ENCODE assay signal across 21 cellular contexts in the genomic region with DNA sequence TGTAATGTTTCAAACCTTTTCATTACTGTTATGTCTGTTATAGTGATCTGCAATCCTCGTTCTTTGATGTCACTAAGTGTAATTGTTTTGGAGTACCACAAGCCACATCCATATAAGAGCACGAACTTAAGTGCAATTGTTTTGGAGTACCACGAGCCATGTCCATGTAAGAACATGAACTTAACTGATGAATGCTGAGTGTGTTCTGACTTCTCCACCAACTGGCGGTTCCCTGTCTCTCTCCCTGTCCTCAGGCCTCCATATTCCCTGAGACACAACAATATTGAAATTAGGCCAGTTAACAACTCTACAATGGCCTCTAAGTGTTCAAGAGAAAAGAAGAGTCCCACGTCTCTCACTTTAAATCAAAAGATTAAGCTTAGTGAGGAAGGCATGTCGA. TPM values are rescaled to one million over a fixed set of nuclear protein-coding genes. Genes with fewer than 3 reads are reported as not detected.
DNase-seq lines count a peak whose midpoint lies in the region; ATAC-seq and TF ChIP-seq lines count a peak whose summit lies in the region.
"Had no signal": no experiment of that assay in that cellular context is flagged by ENCODE, and none has a peak within 500 bp of the region (broad histone marks: within the 10 kb centered on the region; RNA-seq: fewer than 3 reads in every experiment).

No MANE protein-coding gene starts in this region.

- no peak overlapping the region for H3K27ac ChIP-seq in HCT116 (ENCODE audit: low read depth, low read length)
- H3K27ac ChIP-seq in CD4-positive, alpha-beta T cell (ENCODE audit: low read depth, low read length) = no peak overlapping the region
- H3K27ac ChIP-seq: esophagus squamous epithelium, PC-9, tibial artery had no signal

- no peak for TF ChIP-seq POLR2A in HCT116 (IDR thresholded peaks at IDR 0.05; ENCODE audit: borderline replicate concordance, extremely low read depth, insufficient read depth, insufficient read length)

- TF ChIP-seq CTCF in HCT116 (IDR thresholded peaks at IDR 0.05 in 2 of 3, conservative IDR thresholded peaks at IDR 0.05 in 1 of 3; ENCODE audit: borderline replicate concordance in 1 of 3, insufficient read depth in 1 of 3, low read depth in 2 of 3, low read length in 2 of 3) (0 out of 6 replicates have a peak, but pooled peaks of 1 of the 3 experiments have one; percentile 25), epithelial cell of proximal tubule (conservative IDR thresholded peaks at IDR 0.05; ENCODE audit: low read depth, low read length) (peak; percentile 32), osteocyte (IDR thresholded peaks at IDR 0.05) (peak; percentile 12)
- TF ChIP-seq CTCF in CD4-positive, alpha-beta T cell (IDR thresholded peaks at IDR 0.05) = no peak

- CTCF ChIA-PET in HCT116 (lab: Charles Lee) = no interaction called here
- CTCF ChIA-PET in CD4-positive, alpha-beta T cell (lab: Charles Lee) = no interaction called here

- POLR2A ChIA-PET in HCT116 (lab: Charles Lee) = no interaction called here
- POLR2A ChIA-PET in CD4-positive, alpha-beta T cell (lab: Charles Lee) = no interaction called here

- H3K9me2 ChIP-seq in HCT116 (ENCODE audit: insufficient read depth) = no peaks in the 10 kb centered on the region

- H3K9me3 ChIP-seq in HCT116 (ENCODE audit: control insufficient read depth in 1 of 2, insufficient read depth in 1 of 2, low read depth in 1 of 2, low read length in 2 of 2) = no peaks in the 10 kb centered on the region
- H3K9me3 ChIP-seq in CD4-positive, alpha-beta T cell (ENCODE audit: control insufficient read depth, low read length) = no peaks in the 10 kb centered on the region
- H3K9me3 ChIP-seq: esophagus squamous epithelium, tibial artery had no signal

- H3K4me3 Mint-ChIP-seq in osteocyte (ENCODE audit: unreplicated experiment) = no peak overlapping the region
- H3K4me3 Mint-ChIP-seq in CD4-positive, alpha-beta T cell = no peak overlapping the region
- H3K4me3 Mint-ChIP-seq: brain; mesothelial cell of epicardium; neural crest cell; stimulated activated memory B cell treated with anti-CD40 and anti-IgM and Interleukin-4, amounts not matched to agents 10 μg/mL and 1 μg/mL and 100 μg/mL, for 72 hours had no signal

- H3K79me2 ChIP-seq in HCT116 (ENCODE audit: insufficient read depth, low read length) = no peaks in the 10 kb centered on the region

- H3K4me1 ChIP-seq in HCT116 (ENCODE audit: control insufficient read depth in 1 of 2, insufficient read depth in 2 of 2, low read length in 2 of 2) = no peaks in the 10 kb centered on the region
- H3K4me1 ChIP-seq: esophagus squamous epithelium, tibial artery had no signal

- H3K27ac Mint-ChIP-seq in osteocyte (ENCODE audit: unreplicated experiment) = no peak overlapping the region
- H3K27ac Mint-ChIP-seq in CD4-positive, alpha-beta T cell = no peak overlapping the region
- H3K27ac Mint-ChIP-seq: brain; mesothelial cell of epicardium; stimulated activated memory B cell treated with anti-CD40 and anti-IgM and Interleukin-4, amounts not matched to agents 10 μg/mL and 1 μg/mL and 100 μg/mL, for 72 hours had no signal

- RAD21 ChIA-PET in HCT116 (lab: Charles Lee; ENCODE audit: low non-redundant PET in 1 of 2, low total read pairs in 2 of 2, uncharacterized antibody in 2 of 2, unreplicated experiment in 2 of 2) = interaction anchor here in 1 of 2 experiments (0.6 kb wide), 1 partner anchor 221 kb away, joined by 4 read pairs; no protein-coding TSS in a partner anchor

- peak; percentile 50 for TF ChIP-seq RAD21 in HCT116 (IDR thresholded peaks at IDR 0.05; ENCODE audit: low read depth)

- H3K4me3 ChIP-seq in HCT116 (replicated peaks in 1 of 2; ENCODE audit: low read depth in 1 of 2, low read length in 2 of 2) (no peak overlapping the region), epithelial cell of proximal tubule (ENCODE audit: low read depth, low read length) (no peak overlapping the region)
- H3K4me3 ChIP-seq: esophagus squamous epithelium, PC-9, tibial artery had no signal

- no peak overlapping the region for H3K9ac ChIP-seq in HCT116 (ENCODE audit: low read length)

- ATAC-seq in HCT116 = peak; percentile 63; the same call in 1 of the 2 replicates
- no peak for ATAC-seq in CD4-positive, alpha-beta T cell (ENCODE audit: poor library complexity)
- no peak for ATAC-seq in HG03565 (IDR thresholded peaks at IDR 0.05; ENCODE audit: unreplicated experiment)
- ATAC-seq: stimulated activated memory B cell treated with anti-CD40 and anti-IgM and Interleukin-4, amounts not matched to agents 10 μg/mL and 1 μg/mL and 100 μg/mL, for 72 hours had no signal

- H3K9me3 Mint-ChIP-seq in osteocyte (ENCODE audit: unreplicated experiment) = no peaks in the 10 kb centered on the region
- H3K9me3 Mint-ChIP-seq in CD4-positive, alpha-beta T cell = no peaks in the 10 kb centered on the region
- H3K9me3 Mint-ChIP-seq: brain; mesothelial cell of epicardium; neural crest cell; stimulated activated memory B cell treated with anti-CD40 and anti-IgM and Interleukin-4, amounts not matched to agents 10 μg/mL and 1 μg/mL and 100 μg/mL, for 72 hours had no signal

- H4K20me1 ChIP-seq in HCT116 (ENCODE audit: insufficient read depth) = no peaks in the 10 kb centered on the region

- no peak overlapping the region for H3K4me2 ChIP-seq in HCT116 (ENCODE audit: low read length)
- H3K4me2 ChIP-seq: PC-9 had no signal

- no peak overlapping the region for H2AFZ ChIP-seq in HCT116 (ENCODE audit: low read depth, low read length, poor library complexity, severe bottlenecking)
- H2AFZ ChIP-seq: PC-9 had no signal

- H3K36me3 ChIP-seq in HCT116 (ENCODE audit: control insufficient read depth in 1 of 2, insufficient read depth in 2 of 2, low read length in 2 of 2) = no peaks in the 10 kb centered on the region
- H3K36me3 ChIP-seq: esophagus squamous epithelium, tibial artery had no signal

- intact Hi-C loops in HCT116 (cut with micrococcal nuclease) = no loop called here
- intact Hi-C loops in CD4-positive, alpha-beta T cell (cut with DNase I, micrococcal nuclease) = no loop called here

- no peaks in the 10 kb centered on the region for H3K36me3 Mint-ChIP-seq in osteocyte (ENCODE audit: unreplicated experiment)
- no peaks in the 10 kb centered on the region for H3K36me3 Mint-ChIP-seq in CD4-positive, alpha-beta T cell (ENCODE audit: low read depth)
- H3K36me3 Mint-ChIP-seq: brain; mesothelial cell of epicardium; stimulated activated memory B cell treated with anti-CD40 and anti-IgM and Interleukin-4, amounts not matched to agents 10 μg/mL and 1 μg/mL and 100 μg/mL, for 72 hours had no signal

- no peaks in the 10 kb centered on the region for H3K4me1 Mint-ChIP-seq in osteocyte (ENCODE audit: unreplicated experiment)
- H3K4me1 Mint-ChIP-seq in CD4-positive, alpha-beta T cell (ENCODE audit: low read depth) = no peaks in the 10 kb centered on the region
- H3K4me1 Mint-ChIP-seq: brain; mesothelial cell of epicardium; neural crest cell; stimulated activated memory B cell treated with anti-CD40 and anti-IgM and Interleukin-4, amounts not matched to agents 10 μg/mL and 1 μg/mL and 100 μg/mL, for 72 hours had no signal

- H3K27me3 ChIP-seq in HCT116 (ENCODE audit: insufficient read depth, low read length) = no peaks in the 10 kb centered on the region
- no peaks in the 10 kb centered on the region for H3K27me3 ChIP-seq in CD4-positive, alpha-beta T cell (ENCODE audit: control insufficient read depth, insufficient read depth, low read length)
- H3K27me3 ChIP-seq: esophagus squamous epithelium, tibial artery had no signal

- DNase-seq in HCT116 (ENCODE audit: low read depth, low spot score) (no peak), RPMI7951 (ENCODE audit: low read depth) (peak; percentile 41), epithelial cell of proximal tubule (ENCODE audit: low read depth) (no peak), osteocyte (ENCODE audit: extremely low spot score, unreplicated experiment) (no peak)
- DNase-seq in CD4-positive, alpha-beta T cell = no peak
- DNase-seq in NK-92 treated with Interleukin-12 subunit alpha and Interleukin-12 subunit beta, amount 100 ng/mL, for 24 hours (lab: John Stamatoyannopoulos, UW) = no peak
- DNase-seq: activated CD4-positive, alpha-beta T cell treated with anti-CD3 and anti-CD28 coated beads, Interleukin-2, amount 50 U/mL, for 4 hours; activated naive CD4-positive, alpha-beta T cell treated with anti-CD3 and anti-CD28 coated beads, Interleukin-2, amount 50 U/mL, for 16 hours; activated T-cell treated with anti-CD3 and anti-CD28 coated beads for 4 hours; esophagus squamous epithelium; hippocampal formation; NCI-H2029 treated with DMSO at 0.1 percent for 48 hours; PC-9; tibial artery had no signal

- H3K27me3 Mint-ChIP-seq in osteocyte (ENCODE audit: unreplicated experiment) = peaks cover 77% of the 10 kb centered on the region
- H3K27me3 Mint-ChIP-seq in CD4-positive, alpha-beta T cell = no peaks in the 10 kb centered on the region
- H3K27me3 Mint-ChIP-seq: stimulated activated memory B cell treated with anti-CD40 and anti-IgM and Interleukin-4, amounts not matched to agents 10 μg/mL and 1 μg/mL and 100 μg/mL, for 72 hours had no signal

- no TSS peak for BruUV-seq in HCT116 (replicated peaks; lab: Mats Ljungman, UMichigan)

TF ChIP-seq in HCT116, 20 proteins besides CTCF, POLR2A, EP300 and RAD21 (continues in another document):
- no peak for TF ChIP-seq MAX (IDR thresholded peaks at IDR 0.05)
- no peak for TF ChIP-seq TCF7L2 (IDR thresholded peaks at IDR 0.05; ENCODE audit: borderline replicate concordance, extremely low read depth, insufficient read depth, insufficient read length)
- no peak for TF ChIP-seq POLR2AphosphoS5 (IDR thresholded peaks at IDR 0.05; ENCODE audit: low read depth, low read length)
- TF ChIP-seq SRF (IDR thresholded peaks at IDR 0.05; ENCODE audit: low read depth) = no peak
- no peak for TF ChIP-seq SIN3A (IDR thresholded peaks at IDR 0.05; ENCODE audit: low read depth)
- TF ChIP-seq FOSL1 (IDR thresholded peaks at IDR 0.05; ENCODE audit: low read depth) = no peak
- TF ChIP-seq ZFX (IDR thresholded peaks at IDR 0.05) = no peak

RNA-seq across cellular contexts. Expression of gene TESMIN, which starts 23.5 kb away (rescaled TPM):
- total RNA-seq in HCT116 (2021; ENCODE audit: unreplicated experiment) = 24.8 TPM
- polyA plus RNA-seq in HCT116 (2012) = 16.2 and 21.3 TPM in 2 replicates
- 0.96 and 1.1 TPM in 2 replicates for total RNA-seq in RPMI7951 (2014; rRNA removed; shearing (Covaris generic))
- 7.5 and 8.2 TPM in 2 replicates for total RNA-seq in epithelial cell of proximal tubule
- 0.55 and 0.56 TPM in 2 replicates for total RNA-seq in osteocyte
- 1 to 10 TPM; 3.7 to 4.3 TPM for total RNA-seq in CD4-positive, alpha-beta T cell

RNA-seq across cellular contexts. Expression of gene GAL, which starts 43.4 kb away (rescaled TPM):
- total RNA-seq in HCT116 (2021; ENCODE audit: unreplicated experiment) (83.1 TPM), epithelial cell of proximal tubule (22.5 and 70.8 TPM in 2 replicates), osteocyte (not detected in 2 replicates)
- polyA plus RNA-seq in HCT116 (2012) = 86.8 and 118 TPM in 2 replicates
- not detected in 2 replicates for total RNA-seq in RPMI7951 (2014; rRNA removed; shearing (Covaris generic))
- not detected for total RNA-seq in CD4-positive, alpha-beta T cell
- total RNA-seq: HT1080, MCF 10A had no signal

Comparison
In these comparisons a context has a peak if more than half of its experiments do, and no peak if none do; other contexts are left out.
1. RNA of gene GAL, which starts 43.4 kb away (total RNA-seq): 83.1 TPM in HCT116 (single experiment) and 22.5 to 70.8 TPM in epithelial cell of proximal tubule; not detected in RPMI7951, not detected in osteocyte and not detected in CD4-positive, alpha-beta T cell; every median in the first group is over 10 times any median in the second.